In the genomic region with DNA sequence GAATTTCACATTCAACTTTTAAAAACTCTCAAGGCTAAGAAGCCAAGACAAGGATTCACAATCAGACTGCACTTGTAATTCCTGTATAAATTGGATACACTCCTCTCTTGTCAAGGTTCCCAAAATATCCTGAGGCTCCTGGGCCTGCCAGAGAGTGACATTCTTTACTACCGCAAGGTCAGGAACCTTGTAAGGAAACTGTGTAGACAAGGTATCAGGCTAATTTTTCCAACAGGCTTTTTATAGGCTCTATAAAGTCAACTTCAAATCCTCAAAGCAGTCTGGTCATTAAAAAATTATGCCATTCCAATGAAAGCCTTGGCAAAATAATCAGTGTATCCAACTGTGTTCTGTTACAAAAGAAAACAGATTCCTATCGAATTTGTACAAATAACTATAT, we compare ENCODE assay signal across 21 cellular contexts. TPM values are rescaled to one million over a fixed set of nuclear protein-coding genes. Genes with fewer than 3 reads are reported as not detected.
DNase-seq lines count a peak whose midpoint lies in the region; ATAC-seq and TF ChIP-seq lines count a peak whose summit lies in the region.
"Had no signal": no experiment of that assay in that cellular context is flagged by ENCODE, and none has a peak within 500 bp of the region (broad histone marks: within the 10 kb centered on the region; RNA-seq: fewer than 3 reads in every experiment).

No MANE protein-coding gene starts in this region.

- TF ChIP-seq CTCF in cardiac muscle cell (IDR thresholded peaks at IDR 0.05; ENCODE audit: low read depth, low read length) (no peak), osteocyte (IDR thresholded peaks at IDR 0.05) (no peak)

- H3K9me3 ChIP-seq in cardiac muscle cell (ENCODE audit: low read depth) = no peaks in the 10 kb centered on the region

- H3K27me3 ChIP-seq in ACC112 (ENCODE audit: insufficient read depth, low read length) (no peaks in the 10 kb centered on the region), cardiac muscle cell (no peaks in the 10 kb centered on the region)

- no peaks in the 10 kb centered on the region for H3K27me3 Mint-ChIP-seq in osteocyte (ENCODE audit: unreplicated experiment)
- H3K27me3 Mint-ChIP-seq: activated naive CD8-positive, alpha-beta T cell treated with anti-CD3 and anti-CD28 coated beads, Interleukin-2, amount 10 ng/mL, durations not matched to agents 7 days and 5 days; CD4-positive, alpha-beta T cell; IgD-negative memory B cell had no signal

- ATAC-seq in HG02588 (IDR thresholded peaks at IDR 0.05; ENCODE audit: unreplicated experiment) (no peak), GM18870 (IDR thresholded peaks at IDR 0.05; ENCODE audit: unreplicated experiment) (no peak)

- no peaks in the 10 kb centered on the region for H3K9me3 Mint-ChIP-seq in osteocyte (ENCODE audit: unreplicated experiment)
- H3K9me3 Mint-ChIP-seq: activated naive CD8-positive, alpha-beta T cell treated with anti-CD3 and anti-CD28 coated beads, Interleukin-2, amount 10 ng/mL, durations not matched to agents 7 days and 5 days; activated T-helper 1 cell treated with anti-CD3 and anti-CD28 coated beads, Interleukin-12 subunit alpha, Interleukin-12 subunit beta, Interleukin-2, Interleukin-4 antibody, amounts not matched to agents 30 ng/mL and 10 ng/mL and 1 ng/mL, durations not matched to agents 14 hours and 24 hours and 36 hours; CD4-positive, alpha-beta T cell; IgD-negative memory B cell had no signal

- in situ Hi-C loops in SK-MEL-5 (cut with HindIII; ENCODE audit: low pct_unique_long_range_greater_than_20kb, low sequenced_read_pairs) = no loop called here

- peak; percentile 45 for DNase-seq in SK-MEL-5 (ENCODE audit: low read depth, low spot score)
- peak; percentile 12 to 67 for DNase-seq in cardiac muscle cell (ENCODE audit: low read depth in 1 of 2, low spot score in 1 of 2)
- no peak for DNase-seq in osteocyte (ENCODE audit: extremely low spot score, unreplicated experiment)
- no peak for DNase-seq in substantia nigra (lab: John Stamatoyannopoulos, UW)
- DNase-seq in midbrain (lab: John Stamatoyannopoulos, UW) = no peak
- DNase-seq: ACHN; activated naive CD8-positive, alpha-beta T cell treated with anti-CD3 and anti-CD28 coated beads, Interleukin-2, amount 10 ng/mL, durations not matched to agents 7 days and 5 days; CD4-positive, alpha-beta T cell; cerebellar nuclear complex; DMS79; NCI-H2081 treated with DMSO at 0.1 percent for 48 hours; NCI-H526; stimulated activated CD4-positive, alpha-beta T cell treated with anti-CD3 and anti-CD28 coated beads, Interleukin-15, amount 100 ng/mL, for 24 hours; stimulated activated naive CD4-positive, alpha-beta T cell treated with Interleukin-2 at 50 U/mL for 16 hours; WERI-Rb-1 had no signal

- H3K36me3 ChIP-seq in ACC112 (ENCODE audit: insufficient read depth, low read length) (no peaks in the 10 kb centered on the region), cardiac muscle cell (no peaks in the 10 kb centered on the region)

- no peak overlapping the region for H2AFZ ChIP-seq in ACC112 (ENCODE audit: low read length, unreplicated experiment)
- H2AFZ ChIP-seq: parathyroid adenoma had no signal

- H3K79me2 ChIP-seq in ACC112 (ENCODE audit: control insufficient read depth, insufficient read depth, low read length, unreplicated experiment) = no peaks in the 10 kb centered on the region
- H3K79me2 ChIP-seq: parathyroid adenoma had no signal

- H3K4me1 Mint-ChIP-seq in osteocyte (ENCODE audit: unreplicated experiment) = peaks cover 17% of the 10 kb centered on the region
- H3K4me1 Mint-ChIP-seq: activated naive CD8-positive, alpha-beta T cell treated with anti-CD3 and anti-CD28 coated beads, Interleukin-2, amount 10 ng/mL, durations not matched to agents 7 days and 5 days had no signal

- H3K4me3 ChIP-seq in ACC112 (ENCODE audit: low read depth, low read length) = peak overlapping the region; percentile 36; the same call in 1 of the 2 replicates
- H3K4me3 ChIP-seq in cardiac muscle cell = peak overlapping the region; percentile 8

- H3K4me1 ChIP-seq in ACC112 (ENCODE audit: control insufficient read depth, insufficient read depth, low read length, unreplicated experiment) = peaks cover 34% of the 10 kb centered on the region
- peaks cover 43% of the 10 kb centered on the region for H3K4me1 ChIP-seq in cardiac muscle cell (ENCODE audit: low read depth)
- H3K4me1 ChIP-seq: parathyroid adenoma had no signal

- peaks cover 11% of the 10 kb centered on the region for H3K36me3 Mint-ChIP-seq in osteocyte (ENCODE audit: unreplicated experiment)

- peak overlapping the region; percentile 33 for H3K27ac Mint-ChIP-seq in osteocyte (ENCODE audit: unreplicated experiment)
- H3K27ac Mint-ChIP-seq: activated naive CD8-positive, alpha-beta T cell treated with anti-CD3 and anti-CD28 coated beads, Interleukin-2, amount 10 ng/mL, durations not matched to agents 7 days and 5 days; activated T-helper 1 cell treated with anti-CD3 and anti-CD28 coated beads, Interleukin-12 subunit alpha, Interleukin-12 subunit beta, Interleukin-2, Interleukin-4 antibody, amounts not matched to agents 30 ng/mL and 10 ng/mL and 1 ng/mL, durations not matched to agents 14 hours and 24 hours and 36 hours; CD4-positive, alpha-beta T cell; IgD-negative memory B cell had no signal

- H3K4me3 Mint-ChIP-seq in osteocyte (ENCODE audit: unreplicated experiment) = no peak overlapping the region
- H3K4me3 Mint-ChIP-seq: activated naive CD8-positive, alpha-beta T cell treated with anti-CD3 and anti-CD28 coated beads, Interleukin-2, amount 10 ng/mL, durations not matched to agents 7 days and 5 days; activated T-helper 1 cell treated with anti-CD3 and anti-CD28 coated beads, Interleukin-12 subunit alpha, Interleukin-12 subunit beta, Interleukin-2, Interleukin-4 antibody, amounts not matched to agents 30 ng/mL and 10 ng/mL and 1 ng/mL, durations not matched to agents 14 hours and 24 hours and 36 hours; CD4-positive, alpha-beta T cell; IgD-negative memory B cell had no signal

- H3K27ac ChIP-seq in ACC112 (ENCODE audit: low read depth, low read length) = peak overlapping the region; percentile 30
- peak overlapping the region; percentile 97 for H3K27ac ChIP-seq in cardiac muscle cell
- no peak overlapping the region for H3K27ac ChIP-seq in substantia nigra (ENCODE audit: low read depth, low read length, poor library complexity, severe bottlenecking)
- H3K27ac ChIP-seq: parathyroid adenoma, WERI-Rb-1 had no signal

RNA-seq across cellular contexts. Expression of a gene that starts 15.5 kb away (rescaled TPM):
- 348 and 356 TPM in 2 replicates for total RNA-seq in SK-MEL-5 (2014; rRNA removed; shearing (Covaris generic))
- polyA plus RNA-seq in SK-MEL-5 (2015; cell fraction: cytosol; rRNA removed) = 181 and 233 TPM in 2 replicates
- polyA plus RNA-seq in SK-MEL-5 (2015; cell fraction: nucleus; rRNA removed) = 83.7 and 135 TPM in 2 replicates
- total RNA-seq in cardiac muscle cell (140 and 151 TPM in 2 replicates), osteocyte (104 and 105 TPM in 2 replicates)
- 298 and 341 TPM in 2 replicates for polyA plus RNA-seq in cardiac muscle cell

RNA-seq across cellular contexts. Expression of a gene that starts 30.6 kb away (rescaled TPM):
- total RNA-seq in SK-MEL-5 (2014; rRNA removed; shearing (Covaris generic)) = 158 and 162 TPM in 2 replicates
- 97.0 and 158 TPM in 2 replicates for polyA plus RNA-seq in SK-MEL-5 (2015; cell fraction: cytosol; rRNA removed)
- polyA plus RNA-seq in SK-MEL-5 (2015; cell fraction: nucleus; rRNA removed) = 193 and 224 TPM in 2 replicates
- total RNA-seq in cardiac muscle cell (97.6 and 123 TPM in 2 replicates), osteocyte (107 and 108 TPM in 2 replicates)
- 103 and 142 TPM in 2 replicates for polyA plus RNA-seq in cardiac muscle cell

RNA-seq across cellular contexts. Expression of a gene that starts 57.4 kb away (rescaled TPM):
- 13.9 and 14.5 TPM in 2 replicates for total RNA-seq in SK-MEL-5 (2014; rRNA removed; shearing (Covaris generic))
- polyA plus RNA-seq in SK-MEL-5 (2015; cell fraction: cytosol; rRNA removed) = 9.9 and 14.1 TPM in 2 replicates
- 30.9 and 46.1 TPM in 2 replicates for polyA plus RNA-seq in SK-MEL-5 (2015; cell fraction: nucleus; rRNA removed)
- total RNA-seq in cardiac muscle cell = 1.0 and 3.7 TPM in 2 replicates
- polyA plus RNA-seq in cardiac muscle cell = 5.2 and 9.7 TPM in 2 replicates
- 1.5 and 1.7 TPM in 2 replicates for total RNA-seq in osteocyte

Comparison
In these comparisons a context has a peak if more than half of its experiments do, and no peak if none do; other contexts are left out.
1. DNase-seq: peak in SK-MEL-5 (single experiment) and cardiac muscle cell (2 of 2); none in osteocyte (single experiment), substantia nigra (0 of 49) and midbrain (single experiment).